8 cellular contexts compared by ENCODE assay signal in the genomic region with DNA sequence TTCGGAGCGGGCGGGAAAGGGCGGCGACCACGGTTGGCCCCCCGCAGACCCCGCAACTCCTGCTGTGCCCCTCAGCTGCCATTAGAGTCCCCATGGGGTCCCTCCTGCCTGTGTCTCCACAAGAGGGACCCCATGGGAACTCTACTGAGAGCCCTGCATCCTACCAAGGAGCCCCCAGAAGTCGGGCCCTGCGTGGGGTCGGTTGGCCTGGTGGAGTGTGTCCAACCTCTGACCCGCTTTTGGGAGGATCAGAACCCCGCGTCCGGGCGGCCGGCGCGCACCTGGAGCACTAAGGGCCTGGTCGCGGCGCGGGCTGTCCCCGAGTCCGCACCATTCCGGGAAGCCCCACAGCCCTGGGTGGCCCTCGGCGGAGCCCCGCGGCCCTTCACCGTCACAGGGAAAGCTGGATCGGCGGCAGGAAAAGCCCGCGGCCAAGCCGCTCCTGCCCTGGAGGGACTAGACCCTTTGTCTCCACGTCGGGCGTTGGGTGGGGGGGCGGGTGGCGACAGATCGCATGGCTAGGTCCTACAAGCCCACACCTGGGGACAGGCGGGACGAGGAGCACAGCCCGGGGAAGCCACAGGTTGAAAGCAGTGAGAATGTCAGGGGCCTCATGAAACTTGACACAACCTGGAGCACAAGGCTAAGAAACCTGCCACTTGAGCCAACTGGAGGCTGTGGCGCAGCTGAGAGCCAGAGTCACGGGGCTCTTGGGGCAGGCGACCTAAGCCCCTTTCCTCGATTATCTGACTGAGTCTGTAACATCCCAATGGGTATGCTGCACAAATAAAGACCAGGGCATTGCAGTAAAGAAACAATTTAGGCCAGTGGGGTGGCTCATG.
DNase-seq lines count a peak whose midpoint lies in the region; ATAC-seq and TF ChIP-seq lines count a peak whose summit lies in the region.

No MANE protein-coding gene starts in this region.

- H4K20me1 ChIP-seq in BLaER1 = no peaks in the 10 kb centered on the region

- H3K9ac ChIP-seq in BLaER1 (no peak overlapping the region), duodenal mucosa (ENCODE audit: low read depth in 1 of 2, low read length in 2 of 2) (no peak overlapping the region)

- no peak for TF ChIP-seq CTCF in neutrophil (IDR thresholded peaks at IDR 0.05)

- H3K27ac ChIP-seq in BLaER1 (no peak overlapping the region), duodenal mucosa (ENCODE audit: low read depth, low read length) (no peak overlapping the region), neutrophil (no peak overlapping the region)

- 0 out of 2 replicates have a peak, but pooled peaks cover 3% of the 10 kb centered on the region for H3K9me3 ChIP-seq in BLaER1
- peaks cover 0 to 3% of the 10 kb centered on the region in 2 donors for H3K9me3 ChIP-seq in duodenal mucosa (ENCODE audit: control insufficient read depth in 1 of 2, low read length in 2 of 2)
- no peaks in the 10 kb centered on the region for H3K9me3 ChIP-seq in neutrophil

- H3K27me3 ChIP-seq in BLaER1 (no peaks in the 10 kb centered on the region), duodenal mucosa (ENCODE audit: control insufficient read depth in 1 of 2, insufficient read depth in 2 of 2, low read length in 2 of 2) (peaks cover 8 to 12% of the 10 kb centered on the region in 2 donors), neutrophil (peaks cover 44% of the 10 kb centered on the region)

- ATAC-seq in HG03097 (IDR thresholded peaks at IDR 0.05; ENCODE audit: low FRiP score, unreplicated experiment) (peak; percentile 23), HG03280 (IDR thresholded peaks at IDR 0.05; ENCODE audit: unreplicated experiment) (no peak), HG02763 (IDR thresholded peaks at IDR 0.05; ENCODE audit: unreplicated experiment) (no peak)

- no peaks in the 10 kb centered on the region for H3K36me3 ChIP-seq in BLaER1
- no peaks in the 10 kb centered on the region for H3K36me3 ChIP-seq in duodenal mucosa (ENCODE audit: control insufficient read depth in 1 of 2, insufficient read depth in 2 of 2, low read length in 2 of 2)
- no peaks in the 10 kb centered on the region for H3K36me3 ChIP-seq in neutrophil

- DNase-seq in Ammon's horn (ENCODE audit: low spot score) (no peak), inferior parietal cortex (ENCODE audit: extremely low spot score) (no peak)

- H3K4me1 ChIP-seq in BLaER1 (peaks cover 19% of the 10 kb centered on the region), duodenal mucosa (ENCODE audit: control insufficient read depth in 1 of 2, insufficient read depth in 2 of 2, low read length in 2 of 2) (no peaks in the 10 kb centered on the region), neutrophil (ENCODE audit: control insufficient read depth in 1 of 2, insufficient read depth in 1 of 2, low read depth in 1 of 2, low read length in 1 of 2) (peaks cover 19 to 22% of the 10 kb centered on the region in 2 experiments)

- H3K4me3 ChIP-seq in BLaER1 = peak overlapping the region; percentile 55
- peak overlapping the region; percentile 70 to 87 for H3K4me3 ChIP-seq in duodenal mucosa (ENCODE audit: low read depth in 1 of 2, low read length in 2 of 2)
- H3K4me3 ChIP-seq in neutrophil (ENCODE audit: low read depth in 1 of 2, low read length in 1 of 2) = peak overlapping the region; percentile 64 to 74

- H3K4me2 ChIP-seq in BLaER1 = peak overlapping the region; percentile 83
